Comparison of ENCODE assay signal across 29 cellular contexts in the genomic region with DNA sequence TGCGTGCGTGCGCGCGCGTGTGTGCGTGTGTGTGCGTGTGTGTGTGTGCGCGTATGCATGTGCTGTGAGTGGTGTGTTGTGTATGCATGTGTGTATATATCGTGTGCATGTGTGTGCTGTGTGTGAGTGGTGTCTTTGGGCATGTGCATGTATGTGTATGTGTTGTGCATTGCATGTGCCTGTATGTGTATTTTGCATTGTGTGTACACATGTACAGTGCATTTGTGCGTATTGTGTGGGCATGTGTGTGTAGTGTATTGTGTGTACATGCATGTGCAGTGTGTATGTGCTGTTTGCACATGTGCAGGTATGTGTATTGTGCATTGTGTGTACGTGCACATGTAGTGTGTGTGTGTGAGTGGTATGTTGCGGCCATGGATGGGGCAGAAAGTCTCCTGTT.
"Had no signal": no experiment of that assay in that cellular context is flagged by ENCODE, and none has a peak within 500 bp of the region (broad histone marks: within the 10 kb centered on the region; RNA-seq: fewer than 3 reads in every experiment).

No MANE protein-coding gene starts in this region.

- H3K4me1 ChIP-seq: foreskin keratinocyte had no signal

- DNase-seq: dermis blood vessel endothelial cell; effector memory CD4-positive, alpha-beta T cell; foreskin keratinocyte; kidney; left lung; mesenchymal stem cell; mucosa of descending colon; naive B cell; occipital lobe; stimulated activated CD4-positive, alpha-beta T cell treated with anti-CD3 and anti-CD28 coated beads, Interleukin-4, amount 100 ng/mL, for 4 hours; stimulated activated naive CD8-positive, alpha-beta T cell treated with anti-CD3 and anti-CD28 coated beads, Interleukin-15, Interleukin-2, amounts not matched to agents 100 U/mL and 50 U/mL, for 24 hours; upper lobe of left lung; uterus had no signal

- H3K4me2 ChIP-seq: hepatocyte had no signal

- H2AFZ ChIP-seq: hepatocyte had no signal

- H3K9me3 Mint-ChIP-seq: mesothelial cell of epicardium; natural killer cell treated with Interleukin-12 subunit alpha and Interleukin-12 subunit beta and Interleukin-15 and Interleukin-18, amount 100 ng/mL, for 72 hours had no signal

- H3K27ac ChIP-seq: coronary artery, esophagus muscularis mucosa, foreskin keratinocyte, gastroesophageal sphincter, heart left ventricle, hepatocyte, left lung, ovary, psoas muscle, skin epidermis, spleen, thoracic aorta, tibial nerve, upper lobe of left lung, uterus had no signal

- H3K27me3 ChIP-seq: ovary, uterus had no signal

- H3K27ac Mint-ChIP-seq: mesothelial cell of epicardium; naive B cell; natural killer cell treated with Interleukin-12 subunit alpha and Interleukin-12 subunit beta and Interleukin-15 and Interleukin-18, amount 100 ng/mL, for 72 hours; stimulated activated memory B cell treated with anti-CD40 and anti-IgM and Interleukin-4, amounts not matched to agents 10 μg/mL and 1 μg/mL and 100 μg/mL, for 72 hours had no signal

- FAIRE-seq: endothelial cell of umbilical vein, kidney had no signal

- H3K36me3 ChIP-seq: esophagus muscularis mucosa, gastroesophageal sphincter, heart left ventricle, left lung, ovary, spleen, thoracic aorta, tibial nerve, upper lobe of left lung, uterus had no signal

- H3K9me3 ChIP-seq: esophagus muscularis mucosa, gastroesophageal sphincter, heart left ventricle, left lung, mucosa of descending colon, ovary, psoas muscle, spleen, thoracic aorta, tibial nerve, upper lobe of left lung, uterus had no signal

- H3K4me3 Mint-ChIP-seq: mesothelial cell of epicardium; naive B cell; natural killer cell treated with Interleukin-12 subunit alpha and Interleukin-12 subunit beta and Interleukin-15 and Interleukin-18, amount 100 ng/mL, for 72 hours; stimulated activated memory B cell treated with anti-CD40 and anti-IgM and Interleukin-4, amounts not matched to agents 10 μg/mL and 1 μg/mL and 100 μg/mL, for 72 hours had no signal

- H3K36me3 Mint-ChIP-seq: mesothelial cell of epicardium; naive B cell; natural killer cell treated with Interleukin-12 subunit alpha and Interleukin-12 subunit beta and Interleukin-15 and Interleukin-18, amount 100 ng/mL, for 72 hours; stimulated activated memory B cell treated with anti-CD40 and anti-IgM and Interleukin-4, amounts not matched to agents 10 μg/mL and 1 μg/mL and 100 μg/mL, for 72 hours had no signal

- H3K79me2 ChIP-seq: hepatocyte had no signal

- ATAC-seq: foreskin keratinocyte; gastroesophageal sphincter; heart left ventricle; mucosa of descending colon; psoas muscle; right cardiac atrium; stimulated activated memory B cell treated with anti-CD40 and anti-IgM and Interleukin-4, amounts not matched to agents 10 μg/mL and 1 μg/mL and 100 μg/mL, for 72 hours; stimulated activated naive CD8-positive, alpha-beta T cell treated with anti-CD3 and anti-CD28 coated beads, Interleukin-15, Interleukin-2, amounts not matched to agents 100 U/mL and 50 U/mL, for 24 hours had no signal

- H3K4me3 ChIP-seq: coronary artery, esophagus muscularis mucosa, gastroesophageal sphincter, heart left ventricle, hepatocyte, left lung, mucosa of descending colon, ovary, psoas muscle, skin epidermis, spleen, thoracic aorta, tibial nerve, upper lobe of left lung, uterus had no signal
